In genomic region chr3:123193448-123194101, GRCh38 we compare ENCODE assay signal across 1 cellular context.
TF ChIP-seq lines count a peak whose summit lies in the region.

No MANE protein-coding gene starts in this region.

TF ChIP-seq in H1, 55 proteins besides CTCF, POLR2A, EP300 and RAD21:
- TF ChIP-seq TBP (IDR thresholded peaks at IDR 0.05; ENCODE audit: low read depth, low read length) (no peak), ATF3 (IDR thresholded peaks at IDR 0.05; ENCODE audit: insufficient read depth, low read depth, low read length) (no peak), HDAC2 (IDR thresholded peaks at IDR 0.05; ENCODE audit: borderline replicate concordance in 1 of 2, low read depth in 2 of 2, low read length in 2 of 2) (no peak), POU5F1 (IDR thresholded peaks at IDR 0.05; ENCODE audit: low read depth, low read length) (no peak), RNF2 (IDR thresholded peaks at IDR 0.05; ENCODE audit: borderline replicate concordance, low read depth, low read length, missing control alignments, poor library complexity, severe bottlenecking) (no peak), RXRA (IDR thresholded peaks at IDR 0.05; ENCODE audit: insufficient read depth, low read depth, low read length) (no peak), JUND (IDR thresholded peaks at IDR 0.05; ENCODE audit: low read length) (no peak), E2F6 (IDR thresholded peaks at IDR 0.05) (no peak), SP1 (IDR thresholded peaks at IDR 0.05; ENCODE audit: low read depth, low read length) (no peak), FOSL1 (IDR thresholded peaks at IDR 0.05; ENCODE audit: insufficient read depth, low read depth, low read length) (no peak), BCL11A (IDR thresholded peaks at IDR 0.05; ENCODE audit: low read depth in 2 of 2, low read length in 2 of 2) (no peak), SP4 (IDR thresholded peaks at IDR 0.05; ENCODE audit: low read length) (no peak), CEBPB (IDR thresholded peaks at IDR 0.05; ENCODE audit: low read depth, low read length) (no peak), CREB1 (IDR thresholded peaks at IDR 0.05) (no peak), SIRT6 (IDR thresholded peaks at IDR 0.05; ENCODE audit: low read length) (no peak), CBX8 (IDR thresholded peaks at IDR 0.05; ENCODE audit: borderline replicate concordance, low read depth, low read length) (no peak), CHD7 (IDR thresholded peaks at IDR 0.05; ENCODE audit: insufficient replicate concordance, low read length) (no peak), SIN3A (conservative IDR thresholded peaks at IDR 0.05 in 1 of 2, IDR thresholded peaks at IDR 0.05 in 1 of 2; ENCODE audit: low read depth in 1 of 2, low read length in 2 of 2) (no peak), PHF8 (conservative IDR thresholded peaks at IDR 0.05; ENCODE audit: low read depth, low read length) (no peak)
